ENCODE assay signal across 1 cellular context in the genomic region with DNA sequence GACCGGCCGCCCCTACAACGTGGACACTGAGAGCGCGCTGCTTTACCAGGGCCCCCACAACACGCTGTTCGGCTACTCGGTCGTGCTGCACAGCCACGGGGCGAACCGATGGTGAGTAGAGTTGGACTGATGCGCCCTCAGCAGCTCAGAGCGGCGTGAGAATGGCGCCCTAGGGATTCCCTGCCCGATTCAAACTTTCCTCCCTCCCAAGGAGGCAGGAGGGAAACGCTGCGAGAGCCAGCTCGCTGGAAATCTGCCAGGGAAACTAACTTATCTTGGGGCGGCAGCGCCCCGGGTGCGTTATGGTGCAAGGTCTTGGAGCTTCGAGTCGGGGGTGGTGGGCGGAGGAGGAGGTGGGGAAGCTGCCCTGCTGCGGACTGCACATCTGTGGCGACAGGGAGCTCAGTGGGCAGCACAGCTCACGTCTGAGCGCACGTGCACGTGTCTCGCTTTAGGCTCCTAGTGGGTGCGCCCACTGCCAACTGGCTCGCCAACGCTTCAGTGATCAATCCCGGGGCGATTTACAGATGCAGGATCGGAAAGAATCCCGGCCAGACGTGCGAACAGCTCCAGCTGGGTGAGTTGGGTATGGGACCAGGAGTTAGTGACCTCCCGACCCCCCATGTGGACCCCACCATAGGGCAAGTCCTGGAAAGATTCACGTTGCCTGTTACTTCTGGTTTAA.
TF ChIP-seq lines count a peak whose summit lies in the region.

No MANE protein-coding gene starts in this region.

TF ChIP-seq in IMR-90, 13 proteins besides CTCF, POLR2A, EP300 and RAD21:
- TF ChIP-seq BHLHE40 (IDR thresholded peaks at IDR 0.05; ENCODE audit: low read depth, low read length): peak; percentile 50; the same call in 1 of the 2 replicates
- TF ChIP-seq SMC3 (IDR thresholded peaks at IDR 0.05; ENCODE audit: low read depth, low read length): no peak
